ENCODE assay signal across 21 cellular contexts in genomic region chr1:218925777-218926176, GRCh38.
"Had no signal": no experiment of that assay in that cellular context is flagged by ENCODE, and none has a peak within 500 bp of the region (broad histone marks: within the 10 kb centered on the region; RNA-seq: fewer than 3 reads in every experiment).

No MANE protein-coding gene starts in this region.

- ATAC-seq: effector memory CD8-positive, alpha-beta T cell; gastrocnemius medialis; heart right ventricle; psoas muscle; stimulated activated naive B cell treated with anti-CD40 and anti-IgM and Interleukin-4, amounts not matched to agents 10 μg/mL and 1 μg/mL and 100 μg/mL, for 72 hours; stimulated activated naive CD8-positive, alpha-beta T cell treated with anti-CD3 and anti-CD28 coated beads, Interleukin-15, amount 100 ng/mL, for 72 hours had no signal

- H3K27me3 ChIP-seq: esophagus muscularis mucosa, gastrocnemius medialis, heart right ventricle, neutrophil, right atrium auricular region, sigmoid colon, transverse colon had no signal

- H3K4me1 Mint-ChIP-seq: naive B cell; stimulated activated naive CD8-positive, alpha-beta T cell treated with anti-CD3 and anti-CD28 coated beads, Interleukin-15, amount 100 ng/mL, for 72 hours had no signal

- H3K36me3 Mint-ChIP-seq: naive B cell; stimulated activated naive B cell treated with anti-CD40 and anti-IgM and Interleukin-4, amounts not matched to agents 10 μg/mL and 1 μg/mL and 100 μg/mL, for 72 hours had no signal

- H3K27ac Mint-ChIP-seq: dendritic cell treated with granulocyte-macrophage colony-stimulating factor and Interleukin-4, amounts not matched to agents 40 ng/mL and 50 ng/mL, for 4 days; effector memory CD8-positive, alpha-beta T cell; naive B cell; stimulated activated naive B cell treated with anti-CD40 and anti-IgM and Interleukin-4, amounts not matched to agents 10 μg/mL and 1 μg/mL and 100 μg/mL, for 72 hours; stimulated activated naive CD8-positive, alpha-beta T cell treated with anti-CD3 and anti-CD28 coated beads, Interleukin-15, amount 100 ng/mL, for 72 hours had no signal

- H3K4me3 Mint-ChIP-seq: dendritic cell treated with granulocyte-macrophage colony-stimulating factor and Interleukin-4, amounts not matched to agents 40 ng/mL and 50 ng/mL, for 4 days; effector memory CD8-positive, alpha-beta T cell; naive B cell; stimulated activated naive B cell treated with anti-CD40 and anti-IgM and Interleukin-4, amounts not matched to agents 10 μg/mL and 1 μg/mL and 100 μg/mL, for 72 hours; stimulated activated naive CD8-positive, alpha-beta T cell treated with anti-CD3 and anti-CD28 coated beads, Interleukin-15, amount 100 ng/mL, for 72 hours had no signal

- H3K36me3 ChIP-seq: esophagus muscularis mucosa, gastrocnemius medialis, heart right ventricle, neutrophil, right atrium auricular region, sigmoid colon, thoracic aorta, transverse colon had no signal

- H3K4me3 ChIP-seq: esophagus muscularis mucosa, gastrocnemius medialis, heart right ventricle, psoas muscle, right atrium auricular region, sigmoid colon, skin epidermis, thoracic aorta, transverse colon had no signal

- H3K27me3 Mint-ChIP-seq: effector memory CD8-positive, alpha-beta T cell had no signal

- H3K9me3 ChIP-seq: esophagus muscularis mucosa, gastrocnemius medialis, heart right ventricle, neutrophil, psoas muscle, right atrium auricular region, sigmoid colon, thoracic aorta, transverse colon had no signal

- H3K27ac ChIP-seq: epithelial cell of prostate, esophagus muscularis mucosa, gastrocnemius medialis, heart right ventricle, neutrophil, psoas muscle, right atrium auricular region, sigmoid colon, skin epidermis, thoracic aorta, transverse colon had no signal

- H3K9me3 Mint-ChIP-seq: dendritic cell treated with granulocyte-macrophage colony-stimulating factor and Interleukin-4, amounts not matched to agents 40 ng/mL and 50 ng/mL, for 4 days; naive B cell; stimulated activated naive B cell treated with anti-CD40 and anti-IgM and Interleukin-4, amounts not matched to agents 10 μg/mL and 1 μg/mL and 100 μg/mL, for 72 hours; stimulated activated naive CD8-positive, alpha-beta T cell treated with anti-CD3 and anti-CD28 coated beads, Interleukin-15, amount 100 ng/mL, for 72 hours had no signal

- DNase-seq: effector memory CD8-positive, alpha-beta T cell; gastrocnemius medialis; heart right ventricle; hypothalamus; kidney glomerular epithelial cell; mesendoderm; naive B cell; psoas muscle; sigmoid colon; stimulated activated CD4-positive, alpha-beta T cell treated with anti-CD3 and anti-CD28 coated beads, Interleukin-2, amount 100 ng/mL, for 24 hours; stimulated activated CD4-positive, alpha-beta T cell treated with anti-CD3 and anti-CD28 coated beads, Interleukin-4, amount 100 ng/mL, for 4 hours; stimulated activated naive B cell treated with anti-CD40 and anti-IgM and Interleukin-4, amounts not matched to agents 10 μg/mL and 1 μg/mL and 100 μg/mL, for 72 hours; stimulated activated naive CD8-positive, alpha-beta T cell treated with anti-CD3 and anti-CD28 coated beads, Interleukin-15, amount 100 ng/mL, for 72 hours; transverse colon had no signal
